In genomic region chr12:71938728-71939385, GRCh38 we compare ENCODE assay signal across 1 cellular context.
A peak's percentile ranks its signal among the peaks of the same experiment; 100 is the strongest.
TF ChIP-seq lines count a peak whose summit lies in the region.

Gene TPH2, plus strand, starts transcription at chr12:71938845. Its CDS starts 142 bp downstream, at chr12:71938987.

TF ChIP-seq in HepG2, 621 proteins besides CTCF, POLR2A, EP300 and RAD21 (continued from another document and continues in another):
- TF ChIP-seq MAFG (CRISPR knock-in tag; IDR thresholded peaks at IDR 0.05) (no peak), CAMTA2 (CRISPR knock-in tag; IDR thresholded peaks at IDR 0.05; ENCODE audit: borderline replicate concordance) (no peak), CENPBD1 (CRISPR knock-in tag; IDR thresholded peaks at IDR 0.05; ENCODE audit: borderline replicate concordance, low read depth) (no peak), ARNT (IDR thresholded peaks at IDR 0.05) (no peak), FOXP1 (IDR thresholded peaks at IDR 0.05) (no peak), FOXP1 (CRISPR knock-in tag; IDR thresholded peaks at IDR 0.05) (no peak), ZFP36L1 (CRISPR knock-in tag; IDR thresholded peaks at IDR 0.05) (no peak), ZNF530 (CRISPR knock-in tag; IDR thresholded peaks at IDR 0.05; ENCODE audit: low read depth) (no peak), HMG20B (CRISPR knock-in tag; conservative IDR thresholded peaks at IDR 0.05) (no peak), E2F5 (CRISPR knock-in tag; conservative IDR thresholded peaks at IDR 0.05) (peak; percentile 58; the same call in 1 of the 2 replicates), ZBTB40 (IDR thresholded peaks at IDR 0.05) (no peak), ZBTB40 (CRISPR knock-in tag; IDR thresholded peaks at IDR 0.05) (0 out of 2 replicates have a peak, but pooled peaks have one; percentile 28), ZNF562 (CRISPR knock-in tag; IDR thresholded peaks at IDR 0.05; ENCODE audit: borderline replicate concordance) (no peak), ZFAT (CRISPR knock-in tag; conservative IDR thresholded peaks at IDR 0.05) (no peak), NR2F6 (IDR thresholded peaks at IDR 0.05) (no peak), NR2F6 (CRISPR knock-in tag; IDR thresholded peaks at IDR 0.05) (no peak), CCDC6 (CRISPR knock-in tag; IDR thresholded peaks at IDR 0.05) (peak; percentile 75), ZNF841 (CRISPR knock-in tag; IDR thresholded peaks at IDR 0.05; ENCODE audit: borderline replicate concordance) (no peak), SMARCC2 (IDR thresholded peaks at IDR 0.05) (no peak), HMG20A (CRISPR knock-in tag; IDR thresholded peaks at IDR 0.05; ENCODE audit: borderline replicate concordance) (no peak), ZKSCAN5 (CRISPR knock-in tag; IDR thresholded peaks at IDR 0.05) (no peak), ZNF274 (CRISPR knock-in tag; IDR thresholded peaks at IDR 0.05) (peak; percentile 55; the same call in 1 of the 2 replicates), ZFP62 (CRISPR knock-in tag; IDR thresholded peaks at IDR 0.05) (no peak), MBNL3 (CRISPR knock-in tag; conservative IDR thresholded peaks at IDR 0.05) (no peak), MED8 (CRISPR knock-in tag; IDR thresholded peaks at IDR 0.05; ENCODE audit: insufficient replicate concordance) (no peak), ESRRA (CRISPR knock-in tag; IDR thresholded peaks at IDR 0.05; ENCODE audit: low read depth) (no peak), ARID4A (CRISPR knock-in tag; IDR thresholded peaks at IDR 0.05; ENCODE audit: borderline replicate concordance) (peak; percentile 86), ZNF768 (CRISPR knock-in tag; IDR thresholded peaks at IDR 0.05) (peak; percentile 60; the same call in 1 of the 2 replicates), CSRNP1 (CRISPR knock-in tag; IDR thresholded peaks at IDR 0.05) (no peak), MAF1 (CRISPR knock-in tag; IDR thresholded peaks at IDR 0.05; ENCODE audit: borderline replicate concordance) (no peak), HNRNPL (IDR thresholded peaks at IDR 0.05; ENCODE audit: low read depth, low read length) (no peak), ZNF598 (CRISPR knock-in tag; IDR thresholded peaks at IDR 0.05; ENCODE audit: borderline replicate concordance) (peak; percentile 50; the same call in 1 of the 2 replicates), ATM (IDR thresholded peaks at IDR 0.05; ENCODE audit: borderline replicate concordance) (no peak)
- TF ChIP-seq, protein P1, sequence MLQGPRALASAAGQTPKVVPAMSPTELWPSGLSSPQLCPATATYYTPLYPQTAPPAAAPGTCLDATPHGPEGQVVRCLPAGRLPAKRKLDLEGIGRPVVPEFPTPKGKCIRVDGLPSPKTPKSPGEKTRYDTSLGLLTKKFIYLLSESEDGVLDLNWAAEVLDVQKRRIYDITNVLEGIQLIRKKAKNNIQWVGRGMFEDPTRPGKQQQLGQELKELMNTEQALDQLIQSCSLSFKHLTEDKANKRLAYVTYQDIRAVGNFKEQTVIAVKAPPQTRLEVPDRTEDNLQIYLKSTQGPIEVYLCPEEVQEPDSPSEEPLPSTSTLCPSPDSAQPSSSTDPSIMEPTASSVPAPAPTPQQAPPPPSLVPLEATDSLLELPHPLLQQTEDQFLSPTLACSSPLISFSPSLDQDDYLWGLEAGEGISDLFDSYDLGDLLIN (CRISPR knock-in tag; IDR thresholded peaks at IDR 0.05; ENCODE audit: borderline replicate concordance), result no peak
- TF ChIP-seq, protein P2, sequence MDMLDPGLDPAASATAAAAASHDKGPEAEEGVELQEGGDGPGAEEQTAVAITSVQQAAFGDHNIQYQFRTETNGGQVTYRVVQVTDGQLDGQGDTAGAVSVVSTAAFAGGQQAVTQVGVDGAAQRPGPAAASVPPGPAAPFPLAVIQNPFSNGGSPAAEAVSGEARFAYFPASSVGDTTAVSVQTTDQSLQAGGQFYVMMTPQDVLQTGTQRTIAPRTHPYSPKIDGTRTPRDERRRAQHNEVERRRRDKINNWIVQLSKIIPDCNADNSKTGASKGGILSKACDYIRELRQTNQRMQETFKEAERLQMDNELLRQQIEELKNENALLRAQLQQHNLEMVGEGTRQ (IDR thresholded peaks at IDR 0.05; ENCODE audit: low read depth, low read length), result no peak
- TF ChIP-seq, protein P2 (CRISPR knock-in tag; IDR thresholded peaks at IDR 0.05; ENCODE audit: borderline replicate concordance), result no peak
- TF ChIP-seq, protein P3, sequence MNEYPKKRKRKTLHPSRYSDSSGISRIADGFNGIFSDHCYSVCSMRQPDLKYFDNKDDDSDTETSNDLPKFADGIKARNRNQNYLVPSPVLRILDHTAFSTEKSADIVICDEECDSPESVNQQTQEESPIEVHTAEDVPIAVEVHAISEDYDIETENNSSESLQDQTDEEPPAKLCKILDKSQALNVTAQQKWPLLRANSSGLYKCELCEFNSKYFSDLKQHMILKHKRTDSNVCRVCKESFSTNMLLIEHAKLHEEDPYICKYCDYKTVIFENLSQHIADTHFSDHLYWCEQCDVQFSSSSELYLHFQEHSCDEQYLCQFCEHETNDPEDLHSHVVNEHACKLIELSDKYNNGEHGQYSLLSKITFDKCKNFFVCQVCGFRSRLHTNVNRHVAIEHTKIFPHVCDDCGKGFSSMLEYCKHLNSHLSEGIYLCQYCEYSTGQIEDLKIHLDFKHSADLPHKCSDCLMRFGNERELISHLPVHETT (CRISPR knock-in tag; conservative IDR thresholded peaks at IDR 0.05), result 0 out of 2 replicates have a peak, but pooled peaks have one; percentile 41
